ENCODE assay signal across 8 cellular contexts in the genomic region with DNA sequence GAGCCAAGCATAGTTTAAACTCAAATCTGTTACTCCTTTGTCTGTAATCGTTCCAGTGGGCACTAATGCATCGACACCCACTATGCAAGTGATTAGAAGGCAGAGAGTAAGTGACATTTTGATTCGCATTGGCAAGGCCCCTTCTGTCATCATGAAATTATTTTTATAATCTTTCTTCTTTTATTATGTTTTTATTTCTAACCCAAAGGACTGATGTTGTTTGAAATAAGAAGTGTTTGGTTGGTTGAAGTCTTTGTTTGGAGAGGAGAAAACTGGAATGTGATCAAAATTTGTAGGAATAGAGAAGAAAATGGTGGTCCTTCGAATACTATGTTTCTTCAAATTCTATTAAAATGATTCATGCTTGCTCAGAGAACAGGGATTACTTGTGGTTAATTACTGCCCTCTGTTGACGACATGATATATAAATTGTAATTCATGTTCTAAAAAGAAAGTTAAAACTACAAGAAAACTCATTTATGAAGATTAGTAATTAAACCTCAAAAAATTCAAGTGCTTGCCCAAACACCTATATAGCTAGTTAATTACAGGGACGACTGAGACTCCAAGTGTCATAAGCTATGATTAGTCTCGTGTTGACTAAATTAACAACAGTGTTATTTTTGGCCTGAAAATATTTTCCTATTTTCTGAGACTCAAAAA. TPM values are rescaled to one million over a fixed set of nuclear protein-coding genes. Genes with fewer than 3 reads are reported as not detected.
A peak's percentile ranks its signal among the peaks of the same experiment; 100 is the strongest.
DNase-seq lines count a peak whose midpoint lies in the region; TF ChIP-seq lines count a peak whose summit lies in the region.

No MANE protein-coding gene starts in this region.

- H3K27ac Mint-ChIP-seq in activated CD4-positive, alpha-beta memory T cell treated with anti-CD3 and anti-CD28 coated beads for 36 hours = no peak overlapping the region

- TF ChIP-seq CTCF in GM12872 (IDR thresholded peaks at IDR 0.05; ENCODE audit: insufficient read depth, low read depth, low read length) = peak; percentile 25; the same call in 1 of the 3 replicates

- CTCF ChIA-PET in activated CD4-positive, alpha-beta memory T cell treated with anti-CD3 and anti-CD28 coated beads for 36 hours (lab: Charles Lee) = interaction anchor here (0.9 to 3.7 kb wide), 5 partner anchors 11 to 1257 kb away, joined by 3 to 31 read pairs (median 3); no protein-coding TSS in a partner anchor

- H3K9me3 Mint-ChIP-seq in activated CD4-positive, alpha-beta memory T cell treated with anti-CD3 and anti-CD28 coated beads for 36 hours = no peaks in the 10 kb centered on the region

- no peak overlapping the region for H3K4me3 Mint-ChIP-seq in activated CD4-positive, alpha-beta memory T cell treated with anti-CD3 and anti-CD28 coated beads for 36 hours

- DNase-seq in HT-29 (ENCODE audit: low spot score) (peak; percentile 81), RPMI7951 (ENCODE audit: low read depth) (peak; percentile 72), fibroblast of peridontal ligament (ENCODE audit: extremely low read depth) (peak; percentile 94), pulmonary artery endothelial cell (ENCODE audit: low read depth, low spot score) (peak; percentile 52), T-helper 9 cell (no peak), iPS-NIHi7 (ENCODE audit: extremely low spot score) (no peak)
- DNase-seq in activated CD4-positive, alpha-beta memory T cell treated with anti-CD3 and anti-CD28 coated beads for 36 hours = no peak

- intact Hi-C loops in activated CD4-positive, alpha-beta memory T cell treated with anti-CD3 and anti-CD28 coated beads for 36 hours (cut with micrococcal nuclease) = loop anchor here (1.0 to 5.0 kb wide), 4 partner anchors 80 to 1832 kb away; no protein-coding TSS in a partner anchor

- peaks cover 1% of the 10 kb centered on the region for H3K27me3 Mint-ChIP-seq in activated CD4-positive, alpha-beta memory T cell treated with anti-CD3 and anti-CD28 coated beads for 36 hours

- POLR2A ChIA-PET in activated CD4-positive, alpha-beta memory T cell treated with anti-CD3 and anti-CD28 coated beads for 36 hours (lab: Charles Lee) = no interaction called here

- no peaks in the 10 kb centered on the region for H3K36me3 Mint-ChIP-seq in activated CD4-positive, alpha-beta memory T cell treated with anti-CD3 and anti-CD28 coated beads for 36 hours

- peaks cover 3% of the 10 kb centered on the region for H3K4me1 Mint-ChIP-seq in activated CD4-positive, alpha-beta memory T cell treated with anti-CD3 and anti-CD28 coated beads for 36 hours (ENCODE audit: low read depth)

RNA-seq across cellular contexts. Expression of gene TFPI, which starts 26.4 kb away (rescaled TPM):
- 30.4 and 38.4 TPM in 2 replicates for total RNA-seq in HT-29 (2014; rRNA removed; shearing (Covaris generic))
- total RNA-seq in RPMI7951 (2014; rRNA removed; shearing (Covaris generic)) = 57.2 and 73.3 TPM in 2 replicates
- total RNA-seq in pulmonary artery endothelial cell = 243 and 305 TPM in 2 replicates
- not detected for total RNA-seq in activated CD4-positive, alpha-beta memory T cell treated with anti-CD3 and anti-CD28 coated beads for 36 hours

Comparison
In these comparisons a context has a peak if more than half of its experiments do, and no peak if none do; other contexts are left out.
1. DNase-seq: peak in HT-29 (single experiment), RPMI7951 (single experiment), fibroblast of peridontal ligament (single experiment) and pulmonary artery endothelial cell (single experiment); none in activated CD4-positive, alpha-beta memory T cell treated with anti-CD3 and anti-CD28 coated beads for 36 hours (single experiment), T-helper 9 cell (single experiment) and iPS-NIHi7 (single experiment).
2. RNA of gene TFPI, which starts 26.4 kb away (total RNA-seq): 243 to 305 TPM in pulmonary artery endothelial cell, 57.2 to 73.3 TPM in RPMI7951 and 30.4 to 38.4 TPM in HT-29; not detected in activated CD4-positive, alpha-beta memory T cell treated with anti-CD3 and anti-CD28 coated beads for 36 hours; every median in the first group is over 10 times any median in the second.